ENCODE assay signal across 19 cellular contexts in genomic region chr18:37641573-37641972, GRCh38.
DNase-seq lines count a peak whose midpoint lies in the region; ATAC-seq, FAIRE-seq and TF ChIP-seq lines count a peak whose summit lies in the region.
"Had no signal": no experiment of that assay in that cellular context is flagged by ENCODE, and none has a peak within 500 bp of the region (broad histone marks: within the 10 kb centered on the region; RNA-seq: fewer than 3 reads in every experiment).

No MANE protein-coding gene starts in this region.

- BruUV-seq in mammary epithelial cell (replicated peaks; lab: Mats Ljungman, UMichigan) = no TSS peak

- dilution Hi-C loops in mammary epithelial cell (cut with HindIII; ENCODE audit: low sequenced_read_pairs) = no loop called here
- dilution Hi-C loops in keratinocyte (cut with MboI; ENCODE audit: extremely low pct_ligation_motif_present, low sequenced_read_pairs) = no loop called here

- TF ChIP-seq CTCF in RWPE1 (conservative IDR thresholded peaks at IDR 0.05; ENCODE audit: low read depth) (no peak), mammary epithelial cell (conservative IDR thresholded peaks at IDR 0.05 in 1 of 2, IDR thresholded peaks at IDR 0.05 in 1 of 2; ENCODE audit: extremely low read depth in 1 of 2, insufficient read depth in 1 of 2, low read depth in 1 of 2, low read length in 2 of 2) (no peak), keratinocyte (optimal IDR thresholded peaks at IDR 0.05 in 1 of 3, IDR thresholded peaks at IDR 0.05 in 1 of 3, conservative IDR thresholded peaks at IDR 0.05 in 1 of 3; ENCODE audit: extremely low read depth in 1 of 3, insufficient read depth in 2 of 3, low read length in 3 of 3) (no peak)

- CTCF ChIA-PET in RWPE1 (lab: Yijun Ruan, JAX) = no interaction called here
- CTCF ChIA-PET in mammary epithelial cell (lab: Charles Lee; ENCODE audit: low non-redundant PET) = no interaction called here

- POLR2A ChIA-PET in RWPE1 (lab: Yijun Ruan, JAX; ENCODE audit: low non-redundant PET) = no interaction called here

- in situ Hi-C loops in mammary epithelial cell (cut with MboI; ENCODE audit: low sequenced_read_pairs in 2 of 2) = no loop called here

- H3K36me3 ChIP-seq in mammary epithelial cell (ENCODE audit: insufficient read depth, low read length) = no peaks in the 10 kb centered on the region
- no peaks in the 10 kb centered on the region for H3K36me3 ChIP-seq in keratinocyte (ENCODE audit: control insufficient read depth in 2 of 2, extremely low read depth in 1 of 2, insufficient read depth in 2 of 2, low read length in 2 of 2)

- H3K27ac ChIP-seq in RWPE1 (no peak overlapping the region), mammary epithelial cell (ENCODE audit: insufficient read depth, low read depth, low read length) (no peak overlapping the region), epithelial cell of prostate (no peak overlapping the region), keratinocyte (ENCODE audit: control insufficient read depth, insufficient read depth, low read length) (no peak overlapping the region)
- H3K27ac ChIP-seq: C4-2B had no signal

- H3K4me1 ChIP-seq in mammary epithelial cell (ENCODE audit: insufficient read depth, low read length) (peaks cover 5% of the 10 kb centered on the region), keratinocyte (ENCODE audit: control insufficient read depth, extremely low read depth, insufficient read depth, low read length) (peaks cover 12% of the 10 kb centered on the region)
- H3K4me1 ChIP-seq: Caco-2 had no signal

- H2AFZ ChIP-seq in mammary epithelial cell (ENCODE audit: low read depth, low read length) (no peak overlapping the region), keratinocyte (ENCODE audit: control insufficient read depth, low read length) (peak overlapping the region; percentile 66)

- FAIRE-seq in keratinocyte (lab: Jason Lieb, UNC) (peak; percentile 99), RCC 7860 (lab: Jason Lieb, UNC) (no peak)
- FAIRE-seq: A204.1, D721Med, G401.6, GM12891, GM18507 had no signal

- H3K9me3 ChIP-seq in mammary epithelial cell (replicated peaks; ENCODE audit: insufficient read depth, low read length) = peaks cover 9% of the 10 kb centered on the region
- no peaks in the 10 kb centered on the region for H3K9me3 ChIP-seq in keratinocyte (ENCODE audit: control insufficient read depth, low read depth, low read length)
- H3K9me3 ChIP-seq: Caco-2 had no signal

- H3K9me1 ChIP-seq in keratinocyte (ENCODE audit: control insufficient read depth, extremely low read depth, insufficient read depth, low read length) = no peaks in the 10 kb centered on the region

- ATAC-seq in GM21717 (IDR thresholded peaks at IDR 0.05; ENCODE audit: unreplicated experiment) = no peak
- no peak for ATAC-seq in HG03039 (IDR thresholded peaks at IDR 0.05; ENCODE audit: unreplicated experiment)

- 44% methylated on average over 2 of the region's 2 CpGs for WGBS in mammary epithelial cell (ENCODE audit: low coverage, missing lambda C conversion rate)

- H4K20me1 ChIP-seq in mammary epithelial cell (ENCODE audit: insufficient read depth, low read length) = no peaks in the 10 kb centered on the region
- H4K20me1 ChIP-seq in keratinocyte (ENCODE audit: control insufficient read depth, extremely low read depth, insufficient read depth, low read length) = no peaks in the 10 kb centered on the region

- no peak overlapping the region for H3K4me3 ChIP-seq in mammary epithelial cell (replicated peaks in 1 of 3; ENCODE audit: insufficient read depth in 1 of 3, low read depth in 2 of 3, low read length in 3 of 3)
- H3K4me3 ChIP-seq in keratinocyte (ENCODE audit: control insufficient read depth in 2 of 3, extremely low read depth in 1 of 3, insufficient read depth in 2 of 3, low read depth in 1 of 3, low read length in 3 of 3) = no peak overlapping the region

- DNase-seq in RWPE1 (ENCODE audit: low spot score) (peak; percentile 6), mammary epithelial cell (peak; percentile 64), epithelial cell of prostate (ENCODE audit: low read depth, low spot score) (peak; percentile 40), keratinocyte (ENCODE audit: low read depth, low spot score) (peak; percentile 65), RCC 7860 (ENCODE audit: low spot score) (no peak), NCI-H1105 (lab: John Stamatoyannopoulos, UW) (no peak)
- DNase-seq: AML-193; Caco-2; CD4-positive, alpha-beta T cell; GOT3; H9 had no signal

- H3K79me2 ChIP-seq in mammary epithelial cell (ENCODE audit: insufficient read depth, low read length) (no peaks in the 10 kb centered on the region), keratinocyte (ENCODE audit: control insufficient read depth, insufficient read depth, low read length) (no peaks in the 10 kb centered on the region)

- no peaks in the 10 kb centered on the region for H3K27me3 ChIP-seq in mammary epithelial cell (ENCODE audit: insufficient read depth, low read length)
- no peaks in the 10 kb centered on the region for H3K27me3 ChIP-seq in keratinocyte (ENCODE audit: control insufficient read depth, extremely low read depth, insufficient read depth, low read length)

- H3K9ac ChIP-seq in mammary epithelial cell (ENCODE audit: insufficient read depth, low read length) (no peak overlapping the region), keratinocyte (ENCODE audit: control insufficient read depth, extremely low read depth, insufficient read depth, low read length) (no peak overlapping the region)

- intact Hi-C loops in mammary epithelial cell (cut with micrococcal nuclease) = no loop called here

- H3K4me2 ChIP-seq in mammary epithelial cell (ENCODE audit: insufficient read depth, low read depth, low read length) (no peak overlapping the region), keratinocyte (ENCODE audit: control insufficient read depth, extremely low read depth, insufficient read depth, low read depth, low read length) (peak overlapping the region; percentile 29)

Comparison
In these comparisons a context has a peak if more than half of its experiments do, and no peak if none do; other contexts are left out.
1. DNase-seq: peak in RWPE1 (single experiment), mammary epithelial cell (single experiment), epithelial cell of prostate (single experiment) and keratinocyte (single experiment); none in RCC 7860 (single experiment) and NCI-H1105 (single experiment).